ENCODE assay signal across 31 cellular contexts in the genomic region with DNA sequence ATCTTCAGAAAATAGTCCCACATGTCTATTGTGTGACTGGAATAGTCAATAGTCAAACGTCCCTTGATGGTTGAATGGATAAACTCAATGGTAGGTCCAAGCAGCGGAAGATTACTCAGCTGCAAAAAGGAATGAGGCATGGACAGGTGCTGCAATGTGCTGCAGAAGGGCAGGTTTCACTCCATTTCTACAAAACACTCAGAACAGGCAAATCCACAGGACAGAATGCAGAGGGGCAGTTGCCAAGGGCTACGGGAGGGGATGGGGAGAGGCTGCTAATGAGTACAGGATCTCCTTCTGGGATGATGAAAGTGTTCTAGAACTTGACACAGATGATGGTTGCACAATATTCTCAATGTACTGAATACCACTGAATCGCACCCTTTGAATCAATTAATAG.
"Had no signal": no experiment of that assay in that cellular context is flagged by ENCODE, and none has a peak within 500 bp of the region (broad histone marks: within the 10 kb centered on the region; RNA-seq: fewer than 3 reads in every experiment).

No MANE protein-coding gene starts in this region.

- H3K36me3 Mint-ChIP-seq: activated naive CD4-positive, alpha-beta T cell treated with anti-CD3 and anti-CD28 coated beads, Interleukin-2, amount 50 U/mL, for 24 hours; activated naive CD8-positive, alpha-beta T cell treated with anti-CD3 and anti-CD28 coated beads for 36 hours; brain; WTC11 had no signal

- H3K4me3 Mint-ChIP-seq: activated CD4-positive, alpha-beta memory T cell treated with anti-CD3 and anti-CD28 coated beads, Interleukin-2, amount 10 ng/mL, durations not matched to agents 7 days and 5 days; activated CD4-positive, alpha-beta T cell treated with anti-CD3 and anti-CD28 coated beads, Interleukin-2, amount 10 ng/mL, durations not matched to agents 7 days and 5 days; activated naive CD4-positive, alpha-beta T cell treated with anti-CD3 and anti-CD28 coated beads for 36 hours; activated naive CD4-positive, alpha-beta T cell treated with anti-CD3 and anti-CD28 coated beads, Interleukin-2, amount 50 U/mL, for 24 hours; activated naive CD8-positive, alpha-beta T cell treated with anti-CD3 and anti-CD28 coated beads for 36 hours; activated naive CD8-positive, alpha-beta T cell treated with anti-CD3 and anti-CD28 coated beads, Interleukin-2, amount 50 U/mL, for 24 hours; activated T-cell treated with anti-CD3 and anti-CD28 coated beads, Interleukin-2, amount 50 U/mL, for 4 hours; activated T-helper 17 cell treated with anti-CD3 and anti-CD28 coated beads, Interleukin-2, amount 50 U/mL, for 72 hours; brain; central memory CD8-positive, alpha-beta T cell; effector memory CD8-positive, alpha-beta T cell; WTC11 had no signal

- FAIRE-seq: colon had no signal

- H3K27me3 ChIP-seq: ascending aorta, foreskin keratinocyte had no signal

- H3K27me3 Mint-ChIP-seq: activated CD4-positive, alpha-beta memory T cell treated with anti-CD3 and anti-CD28 coated beads, Interleukin-2, amount 10 ng/mL, durations not matched to agents 7 days and 5 days; activated CD4-positive, alpha-beta T cell treated with anti-CD3 and anti-CD28 coated beads, Interleukin-2, amount 10 ng/mL, durations not matched to agents 7 days and 5 days; activated naive CD4-positive, alpha-beta T cell treated with anti-CD3 and anti-CD28 coated beads, Interleukin-2, amount 50 U/mL, for 24 hours; activated naive CD8-positive, alpha-beta T cell treated with anti-CD3 and anti-CD28 coated beads for 36 hours; activated naive CD8-positive, alpha-beta T cell treated with anti-CD3 and anti-CD28 coated beads, Interleukin-2, amount 50 U/mL, for 24 hours had no signal

- H3K36me3 ChIP-seq: ascending aorta, breast epithelium, esophagus muscularis mucosa, gastrocnemius medialis, heart left ventricle had no signal

- H3K4me3 ChIP-seq: ascending aorta, breast epithelium, esophagus muscularis mucosa, gastrocnemius medialis, heart left ventricle had no signal

- H3K4me1 ChIP-seq: ascending aorta, breast epithelium, esophagus muscularis mucosa, foreskin keratinocyte, gastrocnemius medialis, heart left ventricle had no signal

- H3K9me3 Mint-ChIP-seq: activated CD4-positive, alpha-beta memory T cell treated with anti-CD3 and anti-CD28 coated beads, Interleukin-2, amount 10 ng/mL, durations not matched to agents 7 days and 5 days; activated CD4-positive, alpha-beta T cell treated with anti-CD3 and anti-CD28 coated beads, Interleukin-2, amount 10 ng/mL, durations not matched to agents 7 days and 5 days; activated naive CD4-positive, alpha-beta T cell treated with anti-CD3 and anti-CD28 coated beads for 36 hours; activated naive CD4-positive, alpha-beta T cell treated with anti-CD3 and anti-CD28 coated beads, Interleukin-2, amount 50 U/mL, for 24 hours; activated naive CD8-positive, alpha-beta T cell treated with anti-CD3 and anti-CD28 coated beads for 36 hours; activated naive CD8-positive, alpha-beta T cell treated with anti-CD3 and anti-CD28 coated beads, Interleukin-2, amount 50 U/mL, for 24 hours; activated T-cell treated with anti-CD3 and anti-CD28 coated beads, Interleukin-2, amount 50 U/mL, for 4 hours; activated T-helper 17 cell treated with anti-CD3 and anti-CD28 coated beads, Interleukin-2, amount 50 U/mL, for 72 hours; central memory CD8-positive, alpha-beta T cell; effector memory CD8-positive, alpha-beta T cell had no signal

- H3K27ac Mint-ChIP-seq: activated CD4-positive, alpha-beta memory T cell treated with anti-CD3 and anti-CD28 coated beads, Interleukin-2, amount 10 ng/mL, durations not matched to agents 7 days and 5 days; activated CD4-positive, alpha-beta T cell treated with anti-CD3 and anti-CD28 coated beads, Interleukin-2, amount 10 ng/mL, durations not matched to agents 7 days and 5 days; activated naive CD4-positive, alpha-beta T cell treated with anti-CD3 and anti-CD28 coated beads for 36 hours; activated naive CD4-positive, alpha-beta T cell treated with anti-CD3 and anti-CD28 coated beads, Interleukin-2, amount 50 U/mL, for 24 hours; activated naive CD8-positive, alpha-beta T cell treated with anti-CD3 and anti-CD28 coated beads for 36 hours; activated naive CD8-positive, alpha-beta T cell treated with anti-CD3 and anti-CD28 coated beads, Interleukin-2, amount 50 U/mL, for 24 hours; activated T-helper 17 cell treated with anti-CD3 and anti-CD28 coated beads, Interleukin-2, amount 50 U/mL, for 72 hours; effector memory CD8-positive, alpha-beta T cell; WTC11 had no signal

- H3K27ac ChIP-seq: ascending aorta, breast epithelium, esophagus muscularis mucosa, foreskin keratinocyte, gastrocnemius medialis, heart left ventricle, VCaP had no signal

- H3K9me3 ChIP-seq: ascending aorta, breast epithelium, esophagus muscularis mucosa, gastrocnemius medialis, heart left ventricle had no signal

- ATAC-seq: activated naive CD8-positive, alpha-beta T cell treated with anti-CD3 and anti-CD28 coated beads, Interleukin-2, amount 50 U/mL, for 24 hours; activated T-cell treated with anti-CD3 and anti-CD28 coated beads, Interleukin-2, amount 50 U/mL, for 4 hours; activated T-helper 17 cell treated with anti-CD3 and anti-CD28 coated beads, Interleukin-2, amount 50 U/mL, for 72 hours; effector memory CD8-positive, alpha-beta T cell; foreskin keratinocyte; gastrocnemius medialis; heart left ventricle; WTC11 had no signal

- DNase-seq: activated CD4-positive, alpha-beta memory T cell treated with anti-CD3 and anti-CD28 coated beads, Interleukin-2, amount 10 ng/mL, durations not matched to agents 7 days and 5 days; activated CD4-positive, alpha-beta T cell treated with anti-CD3 and anti-CD28 coated beads for 1 hour; activated CD4-positive, alpha-beta T cell treated with anti-CD3 and anti-CD28 coated beads for 4 hours; activated CD4-positive, alpha-beta T cell treated with anti-CD3 and anti-CD28 coated beads, Interleukin-2, amount 10 ng/mL, durations not matched to agents 7 days and 5 days; activated CD4-positive, alpha-beta T cell treated with anti-CD3 and anti-CD28 coated beads, Interleukin-2, amount 50 U/mL, for 4 hours; activated CD8-positive, alpha-beta memory T cell treated with anti-CD3 and anti-CD28 coated beads for 24 hours; activated effector memory CD4-positive, alpha-beta T cell treated with Interleukin-2 at 50 U/mL for 16 hours; activated naive CD4-positive, alpha-beta T cell treated with anti-CD3 and anti-CD28 coated beads for 36 hours; activated naive CD8-positive, alpha-beta T cell treated with anti-CD3 and anti-CD28 coated beads for 36 hours; activated naive CD8-positive, alpha-beta T cell treated with anti-CD3 and anti-CD28 coated beads, Interleukin-2, amount 50 U/mL, for 24 hours; activated T-cell treated with anti-CD3 and anti-CD28 coated beads, Interleukin-2, amount 50 U/mL, for 4 hours; cortex of kidney; dermis blood vessel endothelial cell; effector CD4-positive, alpha-beta T cell; effector memory CD8-positive, alpha-beta T cell; erythroblast; foreskin keratinocyte; gastrocnemius medialis; glutamatergic neuron; heart left ventricle; T-helper 2 cell had no signal

- H3K4me1 Mint-ChIP-seq: activated CD4-positive, alpha-beta memory T cell treated with anti-CD3 and anti-CD28 coated beads, Interleukin-2, amount 10 ng/mL, durations not matched to agents 7 days and 5 days; activated CD4-positive, alpha-beta T cell treated with anti-CD3 and anti-CD28 coated beads, Interleukin-2, amount 10 ng/mL, durations not matched to agents 7 days and 5 days; activated naive CD4-positive, alpha-beta T cell treated with anti-CD3 and anti-CD28 coated beads, Interleukin-2, amount 50 U/mL, for 24 hours; activated naive CD8-positive, alpha-beta T cell treated with anti-CD3 and anti-CD28 coated beads for 36 hours; activated naive CD8-positive, alpha-beta T cell treated with anti-CD3 and anti-CD28 coated beads, Interleukin-2, amount 50 U/mL, for 24 hours; activated T-helper 17 cell treated with anti-CD3 and anti-CD28 coated beads, Interleukin-2, amount 50 U/mL, for 72 hours; central memory CD8-positive, alpha-beta T cell; WTC11 had no signal
